8 cellular contexts compared by ENCODE assay signal in the genomic region with DNA sequence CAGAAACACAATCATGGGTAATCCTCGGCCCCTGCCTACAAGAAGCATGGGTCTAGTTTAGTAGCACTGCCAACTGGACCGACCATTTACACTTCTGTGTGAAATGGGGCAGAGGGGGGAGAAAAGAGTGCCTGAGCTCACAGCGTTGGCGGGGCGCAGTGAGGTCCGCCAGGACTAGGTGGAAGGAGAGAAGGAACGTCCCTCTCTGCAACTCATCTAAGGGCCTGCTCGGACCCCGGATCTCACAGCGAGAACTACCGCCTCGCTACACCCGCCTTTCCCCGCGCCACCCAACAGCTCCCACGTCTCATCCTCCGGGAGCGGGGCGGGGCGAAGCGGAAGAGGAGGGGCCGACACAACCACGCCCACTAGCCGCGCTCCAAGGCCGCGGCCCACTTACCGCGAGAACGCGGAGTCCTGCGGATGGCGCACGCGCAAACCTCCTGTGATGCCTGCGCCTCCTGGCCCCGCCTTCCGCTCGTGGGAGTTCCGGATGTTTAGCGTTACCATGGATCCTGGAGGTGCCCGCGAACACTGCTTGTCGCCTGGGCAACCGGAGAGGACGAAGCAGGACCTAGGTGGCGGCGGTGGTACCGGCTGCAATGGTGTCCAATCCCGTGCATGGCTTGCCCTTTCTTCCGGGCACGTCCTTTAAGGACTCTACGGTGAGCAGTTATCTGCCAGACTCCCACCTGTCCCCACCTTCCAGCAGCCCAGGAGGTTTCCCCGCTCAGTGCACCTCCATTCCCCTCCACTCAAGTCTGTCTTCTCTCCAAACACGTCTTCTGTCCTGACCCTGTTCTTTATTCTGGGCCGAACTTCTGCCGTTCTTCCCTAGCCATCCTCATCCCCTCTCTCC. TPM values are rescaled to one million over a fixed set of nuclear protein-coding genes. Genes with fewer than 3 reads are reported as not detected.
A peak's percentile ranks its signal among the peaks of the same experiment; 100 is the strongest.
DNase-seq lines count a peak whose midpoint lies in the region; ATAC-seq and TF ChIP-seq lines count a peak whose summit lies in the region.

A gene with protein sequence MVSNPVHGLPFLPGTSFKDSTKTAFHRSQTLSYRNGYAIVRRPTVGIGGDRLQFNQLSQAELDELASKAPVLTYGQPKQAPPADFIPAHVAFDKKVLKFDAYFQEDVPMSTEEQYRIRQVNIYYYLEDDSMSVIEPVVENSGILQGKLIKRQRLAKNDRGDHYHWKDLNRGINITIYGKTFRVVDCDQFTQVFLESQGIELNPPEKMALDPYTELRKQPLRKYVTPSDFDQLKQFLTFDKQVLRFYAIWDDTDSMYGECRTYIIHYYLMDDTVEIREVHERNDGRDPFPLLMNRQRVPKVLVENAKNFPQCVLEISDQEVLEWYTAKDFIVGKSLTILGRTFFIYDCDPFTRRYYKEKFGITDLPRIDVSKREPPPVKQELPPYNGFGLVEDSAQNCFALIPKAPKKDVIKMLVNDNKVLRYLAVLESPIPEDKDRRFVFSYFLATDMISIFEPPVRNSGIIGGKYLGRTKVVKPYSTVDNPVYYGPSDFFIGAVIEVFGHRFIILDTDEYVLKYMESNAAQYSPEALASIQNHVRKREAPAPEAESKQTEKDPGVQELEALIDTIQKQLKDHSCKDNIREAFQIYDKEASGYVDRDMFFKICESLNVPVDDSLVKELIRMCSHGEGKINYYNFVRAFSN (plus strand): TSS at position 534 of the 859 bp plus-strand sequence. CDS start 69 bp downstream, at position 603.

- CTCF ChIA-PET in OCI-LY7 (lab: Charles Lee; ENCODE audit: unreplicated experiment) = interaction anchor here (0.7 to 2.0 kb wide), 4 partner anchors 76 to 243 kb away, joined by 3 to 13 read pairs (median 6); no protein-coding TSS in a partner anchor

- H3K36me3 ChIP-seq in OCI-LY7 (ENCODE audit: insufficient read depth, low read length) = peaks cover 7% of the 10 kb centered on the region

- no peaks in the 10 kb centered on the region for H4K20me1 ChIP-seq in OCI-LY7 (ENCODE audit: insufficient read depth, low read length)

- DNase-seq in DMS 273 treated with DMSO at 0.1 percent for 48 hours (lab: John Stamatoyannopoulos, UW) (peak; percentile 95), HuH-7.5 (ENCODE audit: low spot score) (peak; percentile 67), OCI-LY7 (ENCODE audit: low spot score) (peak; percentile 99), activated T-cell treated with anti-CD3 and anti-CD28 coated beads for 4 hours (peak; percentile 98), epithelial cell of proximal tubule (ENCODE audit: low read depth) (peak; percentile 73), mucosa of gallbladder (ENCODE audit: low spot score) (peak; percentile 99)
- peak; percentile 95 to 96 for DNase-seq in stimulated activated CD8-positive, alpha-beta memory T cell treated with anti-CD3 and anti-CD28 coated beads, Interleukin-4, amount 100 ng/mL, for 4 hours (ENCODE audit: low read depth in 2 of 2, low spot score in 1 of 2)

- intact Hi-C loops in OCI-LY7 (cut with micrococcal nuclease; ENCODE audit: unreplicated experiment) = loop anchor here (1.0 to 5.0 kb wide), 3 partner anchors 76 to 577 kb away; a partner anchor contains a TSS

- peak; percentile 93 for ATAC-seq in GM21528 (IDR thresholded peaks at IDR 0.05; ENCODE audit: low FRiP score, unreplicated experiment)

- H3K27ac ChIP-seq in OCI-LY7 (ENCODE audit: low read depth, low read length, poor library complexity, severe bottlenecking) = peak within 1 kb of the TSS; percentile 60

- TF ChIP-seq CTCF in OCI-LY7 (conservative IDR thresholded peaks at IDR 0.05; ENCODE audit: low read length) (no peak), epithelial cell of proximal tubule (conservative IDR thresholded peaks at IDR 0.05; ENCODE audit: low read depth, low read length) (no peak)

- peak within 1 kb of the TSS; percentile 89 for H3K4me2 ChIP-seq in OCI-LY7 (ENCODE audit: low read length)

- peak within 1 kb of the TSS; percentile 62; the same call in 1 of the 2 replicates for H2AFZ ChIP-seq in OCI-LY7 (ENCODE audit: low read length)

- no peaks in the 10 kb centered on the region for H3K9me3 ChIP-seq in OCI-LY7 (ENCODE audit: low read length)

- no TSS peak for BruUV-seq in OCI-LY7 (replicated peaks; lab: Mats Ljungman, UMichigan)

- peaks cover 56% of the 10 kb centered on the region for H3K4me1 ChIP-seq in OCI-LY7 (ENCODE audit: insufficient read depth, low read length, poor library complexity, severe bottlenecking)

- no peaks in the 10 kb centered on the region for H3K79me2 ChIP-seq in OCI-LY7 (ENCODE audit: insufficient read depth, low read depth, low read length)

- POLR2A ChIA-PET in OCI-LY7 (lab: Charles Lee) = interaction anchor here (0.9 to 9.4 kb wide), 8 partner anchors 77 to 246 kb away, joined by 3 to 129 read pairs (median 12); a partner anchor contains a TSS

- H3K4me3 ChIP-seq in OCI-LY7 (ENCODE audit: low read depth, low read length, poor library complexity, severe bottlenecking) (peak within 1 kb of the TSS; percentile 75), epithelial cell of proximal tubule (ENCODE audit: low read depth, low read length) (peak within 1 kb of the TSS; percentile 76)

- no peaks in the 10 kb centered on the region for H3K9me2 ChIP-seq in OCI-LY7 (ENCODE audit: insufficient read depth, low read length)

RNA-seq across cellular contexts. Expression of the gene that starts here (rescaled TPM):
- 20.7 and 24.8 TPM in 2 replicates for total RNA-seq in OCI-LY7 (2014; rRNA removed; shearing (Covaris generic))
- total RNA-seq in OCI-LY7 (2022) (20.7 and 30.3 TPM in 2 replicates), epithelial cell of proximal tubule (18.1 and 20.2 TPM in 2 replicates), mucosa of gallbladder (27.8 TPM)

Comparison
In these comparisons a context has a peak if more than half of its experiments do, and no peak if none do; other contexts are left out.
1. Peak in every context shown above with its lines: DNase-seq, ATAC-seq, H3K4me3 ChIP-seq and H3K27ac ChIP-seq.